Comparison of ENCODE assay signal across 2 cellular contexts in the genomic region with DNA sequence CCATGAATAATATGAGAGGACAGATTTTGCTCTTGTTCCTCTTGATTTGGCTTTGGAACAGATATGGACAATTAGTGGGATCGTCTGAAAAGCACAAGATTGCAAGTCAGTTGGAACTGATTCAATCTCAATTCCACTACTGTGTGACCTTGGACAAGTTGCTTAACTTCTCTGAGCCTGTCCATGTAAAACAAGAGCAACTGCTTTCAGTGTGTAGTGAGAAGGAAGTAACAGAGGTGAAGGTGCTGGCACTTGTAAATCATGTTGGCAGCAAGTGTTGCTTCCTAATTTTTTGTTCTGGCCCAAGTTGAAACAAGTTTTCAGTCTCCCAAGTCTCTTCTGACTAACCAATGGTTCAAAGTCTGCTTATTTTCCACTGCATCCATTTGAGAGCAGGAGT.
TF ChIP-seq lines count a peak whose summit lies in the region.

No MANE protein-coding gene starts in this region.

TF ChIP-seq in HepG2, 621 proteins besides CTCF, POLR2A, EP300 and RAD21:
- TF ChIP-seq ZNF768 (CRISPR knock-in tag; IDR thresholded peaks at IDR 0.05) (peak; percentile 88; the same call in 1 of the 2 replicates), IRF2 (CRISPR knock-in tag; IDR thresholded peaks at IDR 0.05) (no peak), ZBTB3 (CRISPR knock-in tag; IDR thresholded peaks at IDR 0.05; ENCODE audit: borderline replicate concordance, low read depth) (no peak)

TF ChIP-seq in endothelial cell of umbilical vein, 7 proteins besides CTCF, POLR2A, EP300 and RAD21:
- TF ChIP-seq GATA2 (IDR thresholded peaks at IDR 0.05; ENCODE audit: insufficient read depth, insufficient read length, low read depth, low read length) (no peak), POLR2AphosphoS5 (IDR thresholded peaks at IDR 0.05; ENCODE audit: insufficient read depth, low read depth, low read length) (no peak), EZH2 (IDR thresholded peaks at IDR 0.05; ENCODE audit: borderline replicate concordance, low read depth, low read length, severe bottlenecking) (no peak), MAX (IDR thresholded peaks at IDR 0.05; ENCODE audit: insufficient read depth, insufficient read length) (no peak), JUN (IDR thresholded peaks at IDR 0.05; ENCODE audit: borderline replicate concordance, insufficient read depth, insufficient read length, low read depth) (no peak), MYC (IDR thresholded peaks at IDR 0.05; ENCODE audit: low read depth, low read length) (no peak), FOS (IDR thresholded peaks at IDR 0.05; ENCODE audit: borderline replicate concordance, insufficient read depth, low read length) (no peak)
